ENCODE assay signal across 14 cellular contexts in genomic region chr10:14566498-14566897, GRCh38.
DNase-seq lines count a peak whose midpoint lies in the region; ATAC-seq and TF ChIP-seq lines count a peak whose summit lies in the region.
"Had no signal": no experiment of that assay in that cellular context is flagged by ENCODE, and none has a peak within 500 bp of the region (broad histone marks: within the 10 kb centered on the region; RNA-seq: fewer than 3 reads in every experiment).

No MANE protein-coding gene starts in this region.

- peaks cover 57% of the 10 kb centered on the region for H3K36me3 Mint-ChIP-seq in activated T-cell treated with anti-CD3 and anti-CD28 coated beads, Interleukin-2, amount 50 U/mL, for 24 hours (ENCODE audit: low read depth)
- H3K36me3 Mint-ChIP-seq in progenitor cell of endocrine pancreas (ENCODE audit: insufficient read depth) = peaks cover 30% of the 10 kb centered on the region

- H2BK15ac ChIP-seq in IMR-90 (ENCODE audit: low read depth, low read length) = no peak overlapping the region

- no peak for ATAC-seq in IMR-90 (ENCODE audit: low read depth)
- no peak for ATAC-seq in HG02973 (IDR thresholded peaks at IDR 0.05; ENCODE audit: unreplicated experiment)
- ATAC-seq: right lobe of liver had no signal

- no peak overlapping the region for H4K8ac ChIP-seq in IMR-90 (ENCODE audit: low read depth in 2 of 2, low read length in 2 of 2)

- 100% methylated on average over 5 of the region's 10 CpGs; no CpG with 5 or more reads in 1 of the 2 experiments for WGBS in IMR-90 (ENCODE audit: extremely low coverage in 2 of 2, insufficient read length in 1 of 2), 2 experiments

- no peak overlapping the region for H3K4ac ChIP-seq in IMR-90 (ENCODE audit: low read depth, low read length)

- peaks cover 37 to 76% of the 10 kb centered on the region in 2 experiments for H3K79me1 ChIP-seq in IMR-90 (ENCODE audit: low read depth in 1 of 2, low read length in 2 of 2)

- H4K91ac ChIP-seq in IMR-90 (ENCODE audit: insufficient read depth, low read depth, low read length) = no peak overlapping the region

- H3K56ac ChIP-seq in IMR-90 (ENCODE audit: extremely low read depth, insufficient read depth, low read length) = no peak overlapping the region

- H4K5ac ChIP-seq in IMR-90 (ENCODE audit: low read depth, low read length) = no peak overlapping the region

- H4K20me1 ChIP-seq in IMR-90 (ENCODE audit: insufficient read depth, low read length) = peaks cover 68% of the 10 kb centered on the region

- H3K4me1 Mint-ChIP-seq in activated T-cell treated with anti-CD3 and anti-CD28 coated beads, Interleukin-2, amount 50 U/mL, for 24 hours (ENCODE audit: low read depth) = peaks cover 93% of the 10 kb centered on the region
- peaks cover 25% of the 10 kb centered on the region for H3K4me1 Mint-ChIP-seq in progenitor cell of endocrine pancreas (ENCODE audit: low read depth)

- no peaks in the 10 kb centered on the region for H3K27me3 Mint-ChIP-seq in activated T-cell treated with anti-CD3 and anti-CD28 coated beads, Interleukin-2, amount 50 U/mL, for 24 hours
- H3K27me3 Mint-ChIP-seq in progenitor cell of endocrine pancreas = no peaks in the 10 kb centered on the region

- H2AK9ac ChIP-seq in IMR-90 (replicated peaks; ENCODE audit: low read depth, low read length, poor library complexity) = no peak overlapping the region

- no peak overlapping the region for H3K4me2 ChIP-seq in IMR-90 (ENCODE audit: low read depth, low read length)

- TF ChIP-seq CTCF in IMR-90 (conservative IDR thresholded peaks at IDR 0.05; ENCODE audit: low read depth, low read length) = no peak
- TF ChIP-seq CTCF in progenitor cell of endocrine pancreas (IDR thresholded peaks at IDR 0.05; ENCODE audit: unreplicated experiment) = no peak
- TF ChIP-seq CTCF in vagina (IDR thresholded peaks at IDR 0.05) = no peak

- no peak overlapping the region for H3K27ac ChIP-seq in IMR-90 (ENCODE audit: insufficient read depth, low read length)
- H3K27ac ChIP-seq in caudate nucleus (ENCODE audit: low read depth, low read length) = peak overlapping the region; percentile 29
- H3K27ac ChIP-seq in vagina = no peak overlapping the region
- H3K27ac ChIP-seq: breast epithelium had no signal

- H3K27ac Mint-ChIP-seq in activated T-cell treated with anti-CD3 and anti-CD28 coated beads, Interleukin-2, amount 50 U/mL, for 24 hours = peak overlapping the region; percentile 94
- peak overlapping the region; percentile 50 for H3K27ac Mint-ChIP-seq in progenitor cell of endocrine pancreas

- H3K4me3 ChIP-seq in IMR-90 (ENCODE audit: insufficient read depth, low read depth, low read length) (no peak overlapping the region), vagina (no peak overlapping the region)
- H3K4me3 ChIP-seq: breast epithelium, right lobe of liver, stomach had no signal

- no peak overlapping the region for H3K4me3 Mint-ChIP-seq in activated T-cell treated with anti-CD3 and anti-CD28 coated beads, Interleukin-2, amount 50 U/mL, for 24 hours
- H3K4me3 Mint-ChIP-seq in progenitor cell of endocrine pancreas (ENCODE audit: low read depth) = no peak overlapping the region

- intact Hi-C loops in IMR-90 (cut with micrococcal nuclease) = no loop called here
- intact Hi-C loops in vagina (cut with DNase I) = no loop called here

- TF ChIP-seq POLR2A in IMR-90 (IDR thresholded peaks at IDR 0.05; ENCODE audit: low read depth, low read length) (no peak), vagina (IDR thresholded peaks at IDR 0.05) (no peak)

- H3K9me3 Mint-ChIP-seq in activated T-cell treated with anti-CD3 and anti-CD28 coated beads, Interleukin-2, amount 50 U/mL, for 24 hours = no peaks in the 10 kb centered on the region
- peaks cover 4% of the 10 kb centered on the region for H3K9me3 Mint-ChIP-seq in progenitor cell of endocrine pancreas (ENCODE audit: low read depth)

- no peak for DNase-seq in activated T-cell treated with anti-CD3 and anti-CD28 coated beads, Interleukin-2, amount 50 U/mL, for 24 hours
- no peak for DNase-seq in activated T-cell treated with anti-CD3 and anti-CD28 coated beads, Interleukin-2, amount 50 U/mL, for 48 hours
- no peak for DNase-seq in IMR-90
- DNase-seq in caudate nucleus (lab: John Stamatoyannopoulos, UW) = no peak
- no peak for DNase-seq in progenitor cell of endocrine pancreas (ENCODE audit: low spot score, unreplicated experiment)
- DNase-seq in SIG-M5 treated with dmso at 0.1 percent for 504 hours (lab: John Stamatoyannopoulos, UW; ENCODE audit: unreplicated experiment) = no peak
- DNase-seq in vagina (ENCODE audit: extremely low spot score in 2 of 2) = no peak
- DNase-seq: left ventricle myocardium superior, NCI-H1694 treated with DMSO at 0.1 percent for 48 hours, NCI-H226, stomach had no signal

- dilution Hi-C loops in IMR-90 (cut with HindIII; ENCODE audit: low sequenced_read_pairs, unreplicated experiment) = no loop called here

- no peak overlapping the region for H2AFZ ChIP-seq in IMR-90 (replicated peaks; ENCODE audit: low read length, poor library complexity)

- H3K23ac ChIP-seq in IMR-90 (ENCODE audit: low read depth, low read length) = no peak overlapping the region

- no peak overlapping the region for H2BK20ac ChIP-seq in IMR-90 (ENCODE audit: low read depth, low read length)

- CTCF ChIA-PET in IMR-90 (lab: Yijun Ruan, JAX) = no interaction called here

- no peak for TF ChIP-seq RAD21 in IMR-90 (IDR thresholded peaks at IDR 0.05; ENCODE audit: low read length)

- peaks cover 20% of the 10 kb centered on the region for H3K9me1 ChIP-seq in IMR-90 (ENCODE audit: insufficient read depth, low read length)

- H3K9me3 ChIP-seq in IMR-90 (ENCODE audit: control insufficient read depth, insufficient read depth, low read length) (peaks cover 3% of the 10 kb centered on the region; the same call in 1 of the 2 replicates), vagina (no peaks in the 10 kb centered on the region)
- H3K9me3 ChIP-seq: breast epithelium, right lobe of liver, stomach had no signal

- POLR2A ChIA-PET in IMR-90 (lab: Charles Lee; ENCODE audit: unreplicated experiment) = no interaction called here

- no peak overlapping the region for H2BK120ac ChIP-seq in IMR-90 (ENCODE audit: low read depth, low read length)

- no peak overlapping the region for H3K18ac ChIP-seq in IMR-90 (ENCODE audit: low read depth, low read length)

- H3K36me3 ChIP-seq in IMR-90 (ENCODE audit: control insufficient read depth, insufficient read depth, low read length) (peaks cover 27% of the 10 kb centered on the region), vagina (no peaks in the 10 kb centered on the region)
- H3K36me3 ChIP-seq: breast epithelium, right lobe of liver had no signal

- H3K27me3 ChIP-seq in IMR-90 (ENCODE audit: control insufficient read depth, insufficient read depth, low read length) (no peaks in the 10 kb centered on the region), vagina (no peaks in the 10 kb centered on the region)
- H3K27me3 ChIP-seq: breast epithelium, right lobe of liver, stomach had no signal

- 0 out of 2 replicates have a peak overlapping the region, but pooled peaks have one; percentile 6 for H3K14ac ChIP-seq in IMR-90 (replicated peaks; ENCODE audit: low read depth, low read length)

- no peak overlapping the region for H3K9ac ChIP-seq in IMR-90 (ENCODE audit: low read depth, low read length)

- in situ Hi-C loops in IMR-90 (cut with MboI; ENCODE audit: low sequenced_read_pairs) = no loop called here

- no peak overlapping the region for H2AK5ac ChIP-seq in IMR-90 (ENCODE audit: low read depth, low read length)

- H3K4me1 ChIP-seq in IMR-90 (ENCODE audit: control insufficient read depth, insufficient read depth, low read length) (peaks cover 9% of the 10 kb centered on the region), vagina (peaks cover 18% of the 10 kb centered on the region)

- no TSS peak for BruUV-seq in IMR-90 (replicated peaks; lab: Mats Ljungman, UMichigan)

- no peak overlapping the region for H2BK5ac ChIP-seq in IMR-90 (ENCODE audit: low read depth, low read length, poor library complexity, severe bottlenecking)

TF ChIP-seq in IMR-90, 13 proteins besides CTCF, POLR2A, EP300 and RAD21:
- no peak for TF ChIP-seq MAFK (IDR thresholded peaks at IDR 0.05; ENCODE audit: low read depth, low read length)
